In genomic region chr16:67298277-67298676, GRCh38 we compare ENCODE assay signal across 37 cellular contexts. TPM values are rescaled to one million over a fixed set of nuclear protein-coding genes. Genes with fewer than 3 reads are reported as not detected.
"Had no signal": no experiment of that assay in that cellular context is flagged by ENCODE, and none has a peak within 500 bp of the region (broad histone marks: within the 10 kb centered on the region; RNA-seq: fewer than 3 reads in every experiment).

No MANE protein-coding gene starts in this region.

- H3K4me3 ChIP-seq: adrenal gland, body of pancreas, breast epithelium had no signal

- H3K27ac Mint-ChIP-seq: activated B cell treated with CpG ODN at 0.5 μM for 24 hours; activated CD4-positive, alpha-beta memory T cell treated with anti-CD3 and anti-CD28 coated beads for 36 hours; activated CD4-positive, alpha-beta T cell treated with anti-CD3 and anti-CD28 coated beads, Interleukin-2, amount 10 ng/mL, durations not matched to agents 24 days and 14 days; activated CD8-positive, alpha-beta T cell treated with anti-CD3 and anti-CD28 coated beads for 36 hours; activated naive CD4-positive, alpha-beta T cell treated with anti-CD3 and anti-CD28 coated beads for 36 hours; activated naive CD8-positive, alpha-beta T cell treated with anti-CD3 and anti-CD28 coated beads for 36 hours; activated T-cell treated with anti-CD3 and anti-CD28 coated beads, Interleukin-2, amount 50 U/mL, for 72 hours; activated T-helper 1 cell treated with anti-CD3 and anti-CD28 coated beads, Interleukin-12 subunit alpha, Interleukin-12 subunit beta, Interleukin-2, Interleukin-4 antibody, amounts not matched to agents 30 ng/mL and 10 ng/mL and 1 ng/mL, durations not matched to agents 14 hours and 24 hours and 36 hours; activated T-helper 17 cell treated with anti-CD3 and anti-CD28 coated beads, Interleukin-2, amount 50 U/mL, for 72 hours; T-helper 1 cell treated with Interleukin-12 subunit alpha and Interleukin-12 subunit beta and Interleukin-4 antibody, amounts not matched to agents 30 μg/mL and 1 μg/mL, for 36 hours; T-helper 2 cell treated with Interferon-gamma antibody and Interleukin-4, amounts not matched to agents 5 μg/mL and 100 μg/mL, for 36 hours had no signal

- H3K27ac ChIP-seq: adrenal gland, body of pancreas, brain microvascular endothelial cell, breast epithelium, VCaP had no signal

- H3K4me1 ChIP-seq: adrenal gland, body of pancreas, breast epithelium had no signal

- H3K9me3 Mint-ChIP-seq: activated B cell treated with CpG ODN at 0.5 μM for 24 hours; activated CD4-positive, alpha-beta memory T cell treated with anti-CD3 and anti-CD28 coated beads for 36 hours; activated CD4-positive, alpha-beta T cell treated with anti-CD3 and anti-CD28 coated beads, Interleukin-2, amount 10 ng/mL, durations not matched to agents 24 days and 14 days; activated CD8-positive, alpha-beta T cell treated with anti-CD3 and anti-CD28 coated beads for 36 hours; activated naive CD4-positive, alpha-beta T cell treated with anti-CD3 and anti-CD28 coated beads for 36 hours; activated naive CD4-positive, alpha-beta T cell treated with anti-CD3 and anti-CD28 coated beads, Interleukin-2, amount 50 U/mL, for 72 hours; activated naive CD8-positive, alpha-beta T cell treated with anti-CD3 and anti-CD28 coated beads for 36 hours; activated T-cell treated with anti-CD3 and anti-CD28 coated beads, Interleukin-2, amount 50 U/mL, for 4 hours; activated T-cell treated with anti-CD3 and anti-CD28 coated beads, Interleukin-2, amount 50 U/mL, for 72 hours; activated T-helper 1 cell treated with anti-CD3 and anti-CD28 coated beads, Interleukin-12 subunit alpha, Interleukin-12 subunit beta, Interleukin-2, Interleukin-4 antibody, amounts not matched to agents 30 ng/mL and 10 ng/mL and 1 ng/mL, durations not matched to agents 14 hours and 24 hours and 36 hours; activated T-helper 17 cell treated with anti-CD3 and anti-CD28 coated beads, Interleukin-2, amount 50 U/mL, for 72 hours; T-helper 1 cell treated with Interleukin-12 subunit alpha and Interleukin-12 subunit beta and Interleukin-4 antibody, amounts not matched to agents 30 μg/mL and 1 μg/mL, for 36 hours; T-helper 2 cell treated with Interferon-gamma antibody and Interleukin-4, amounts not matched to agents 5 μg/mL and 100 μg/mL, for 36 hours had no signal

- H3K36me3 Mint-ChIP-seq: activated CD4-positive, alpha-beta memory T cell treated with anti-CD3 and anti-CD28 coated beads for 36 hours; activated naive CD4-positive, alpha-beta T cell treated with anti-CD3 and anti-CD28 coated beads, Interleukin-2, amount 50 U/mL, for 72 hours; activated naive CD8-positive, alpha-beta T cell treated with anti-CD3 and anti-CD28 coated beads for 36 hours had no signal

- DNase-seq: activated B cell treated with CpG ODN at 0.5 μM for 24 hours; activated CD4-positive, alpha-beta memory T cell treated with anti-CD3 and anti-CD28 coated beads for 36 hours; activated CD4-positive, alpha-beta T cell treated with anti-CD3 and anti-CD28 coated beads for 4 hours; activated CD4-positive, alpha-beta T cell treated with anti-CD3 and anti-CD28 coated beads, Interleukin-2, amount 10 ng/mL, durations not matched to agents 24 days and 14 days; activated CD4-positive, alpha-beta T cell treated with anti-CD3 and anti-CD28 coated beads, Interleukin-2, amount 50 U/mL, for 1 hour; activated CD4-positive, alpha-beta T cell treated with anti-CD3 and anti-CD28 coated beads, Interleukin-2, amount 50 U/mL, for 4 hours; activated CD4-positive, CD25-positive, alpha-beta regulatory T cell treated with anti-CD3 and anti-CD28 coated beads, Interleukin-2, amount 50 U/mL, for 72 hours; activated CD8-positive, alpha-beta memory T cell treated with anti-CD3 and anti-CD28 coated beads, Interleukin-2, amount 50 U/mL, for 4 hours; activated CD8-positive, alpha-beta T cell treated with anti-CD3 and anti-CD28 coated beads for 36 hours; activated effector memory CD4-positive, alpha-beta T cell treated with anti-CD3 and anti-CD28 coated beads, Interleukin-2, amount 50 U/mL, for 16 hours; activated gamma-delta T cell treated with Interleukin-2 at 50 U/mL for 16 hours; activated naive CD4-positive, alpha-beta T cell; activated naive CD4-positive, alpha-beta T cell treated with anti-CD3 and anti-CD28 coated beads for 36 hours; activated naive CD4-positive, alpha-beta T cell treated with anti-CD3 and anti-CD28 coated beads, Interleukin-2, amount 50 U/mL, for 16 hours; activated naive CD8-positive, alpha-beta T cell treated with anti-CD3 and anti-CD28 coated beads for 36 hours; activated T-cell treated with anti-CD3 and anti-CD28 coated beads for 4 hours; activated T-cell treated with anti-CD3 and anti-CD28 coated beads, Interleukin-2, amount 50 U/mL, for 1 hour; activated T-cell treated with anti-CD3 and anti-CD28 coated beads, Interleukin-2, amount 50 U/mL, for 4 hours; activated T-cell treated with anti-CD3 and anti-CD28 coated beads, Interleukin-2, amount 50 U/mL, for 72 hours; adrenal gland; amniotic stem cell; aorta; body of pancreas; brain microvascular endothelial cell; central memory CD4-positive, alpha-beta T cell; T-helper 1 cell; T-helper 2 cell; T-helper 9 cell had no signal

- H3K9me3 ChIP-seq: adrenal gland, body of pancreas, breast epithelium had no signal

- H3K27me3 Mint-ChIP-seq: activated CD4-positive, alpha-beta memory T cell treated with anti-CD3 and anti-CD28 coated beads for 36 hours; activated CD4-positive, alpha-beta T cell treated with anti-CD3 and anti-CD28 coated beads, Interleukin-2, amount 10 ng/mL, durations not matched to agents 24 days and 14 days; activated CD8-positive, alpha-beta T cell treated with anti-CD3 and anti-CD28 coated beads for 36 hours; activated naive CD8-positive, alpha-beta T cell treated with anti-CD3 and anti-CD28 coated beads for 36 hours had no signal

- ATAC-seq: activated CD8-positive, alpha-beta T cell treated with anti-CD3 and anti-CD28 coated beads for 36 hours; activated naive CD4-positive, alpha-beta T cell treated with anti-CD3 and anti-CD28 coated beads, Interleukin-2, amount 50 U/mL, for 72 hours; activated T-cell treated with anti-CD3 and anti-CD28 coated beads, Interleukin-2, amount 50 U/mL, for 4 hours; activated T-cell treated with anti-CD3 and anti-CD28 coated beads, Interleukin-2, amount 50 U/mL, for 72 hours; activated T-helper 17 cell treated with anti-CD3 and anti-CD28 coated beads, Interleukin-2, amount 50 U/mL, for 72 hours; body of pancreas had no signal

- H3K36me3 ChIP-seq: adrenal gland, brain microvascular endothelial cell, breast epithelium had no signal

- H3K4me3 Mint-ChIP-seq: activated B cell treated with CpG ODN at 0.5 μM for 24 hours; activated CD4-positive, alpha-beta memory T cell treated with anti-CD3 and anti-CD28 coated beads for 36 hours; activated CD4-positive, alpha-beta T cell treated with anti-CD3 and anti-CD28 coated beads, Interleukin-2, amount 10 ng/mL, durations not matched to agents 24 days and 14 days; activated CD8-positive, alpha-beta T cell treated with anti-CD3 and anti-CD28 coated beads for 36 hours; activated naive CD4-positive, alpha-beta T cell treated with anti-CD3 and anti-CD28 coated beads for 36 hours; activated naive CD8-positive, alpha-beta T cell treated with anti-CD3 and anti-CD28 coated beads for 36 hours; activated T-cell treated with anti-CD3 and anti-CD28 coated beads, Interleukin-2, amount 50 U/mL, for 4 hours; activated T-cell treated with anti-CD3 and anti-CD28 coated beads, Interleukin-2, amount 50 U/mL, for 72 hours; activated T-helper 1 cell treated with anti-CD3 and anti-CD28 coated beads, Interleukin-12 subunit alpha, Interleukin-12 subunit beta, Interleukin-2, Interleukin-4 antibody, amounts not matched to agents 30 ng/mL and 10 ng/mL and 1 ng/mL, durations not matched to agents 14 hours and 24 hours and 36 hours; activated T-helper 17 cell treated with anti-CD3 and anti-CD28 coated beads, Interleukin-2, amount 50 U/mL, for 72 hours; T-helper 1 cell treated with Interleukin-12 subunit alpha and Interleukin-12 subunit beta and Interleukin-4 antibody, amounts not matched to agents 30 μg/mL and 1 μg/mL, for 36 hours; T-helper 2 cell treated with Interferon-gamma antibody and Interleukin-4, amounts not matched to agents 5 μg/mL and 100 μg/mL, for 36 hours had no signal

- H3K4me1 Mint-ChIP-seq: activated B cell treated with CpG ODN at 0.5 μM for 24 hours; activated CD4-positive, alpha-beta T cell treated with anti-CD3 and anti-CD28 coated beads, Interleukin-2, amount 10 ng/mL, durations not matched to agents 24 days and 14 days; activated naive CD8-positive, alpha-beta T cell treated with anti-CD3 and anti-CD28 coated beads for 36 hours; activated T-helper 17 cell treated with anti-CD3 and anti-CD28 coated beads, Interleukin-2, amount 50 U/mL, for 72 hours had no signal

- H3K27me3 ChIP-seq: adrenal gland, body of pancreas, breast epithelium had no signal

RNA-seq across cellular contexts. Expression of gene KCTD19, which starts 28.3 kb away (rescaled TPM):
- total RNA-seq: activated B cell treated with CpG ODN at 0.5 μM for 24 hours, astrocyte, cardiac septum had no signal
- polyA plus RNA-seq: aorta had no signal

RNA-seq across cellular contexts. Expression of gene LRRC36, which starts 28.3 kb away (rescaled TPM):
- total RNA-seq: activated T-cell treated with anti-CD3 and anti-CD28 coated beads, Interleukin-2, amount 50 U/mL, for 4 hours; astrocyte; cardiac septum had no signal
- polyA plus RNA-seq: aorta had no signal
